ENCODE assay signal across 1 cellular context in genomic region chr11:105027671-105028070, GRCh38.
TF ChIP-seq lines count a peak whose summit lies in the region.

No MANE protein-coding gene starts in this region.

TF ChIP-seq in WTC11, 78 proteins besides CTCF, POLR2A, EP300 and RAD21:
- TF ChIP-seq, protein P1, sequence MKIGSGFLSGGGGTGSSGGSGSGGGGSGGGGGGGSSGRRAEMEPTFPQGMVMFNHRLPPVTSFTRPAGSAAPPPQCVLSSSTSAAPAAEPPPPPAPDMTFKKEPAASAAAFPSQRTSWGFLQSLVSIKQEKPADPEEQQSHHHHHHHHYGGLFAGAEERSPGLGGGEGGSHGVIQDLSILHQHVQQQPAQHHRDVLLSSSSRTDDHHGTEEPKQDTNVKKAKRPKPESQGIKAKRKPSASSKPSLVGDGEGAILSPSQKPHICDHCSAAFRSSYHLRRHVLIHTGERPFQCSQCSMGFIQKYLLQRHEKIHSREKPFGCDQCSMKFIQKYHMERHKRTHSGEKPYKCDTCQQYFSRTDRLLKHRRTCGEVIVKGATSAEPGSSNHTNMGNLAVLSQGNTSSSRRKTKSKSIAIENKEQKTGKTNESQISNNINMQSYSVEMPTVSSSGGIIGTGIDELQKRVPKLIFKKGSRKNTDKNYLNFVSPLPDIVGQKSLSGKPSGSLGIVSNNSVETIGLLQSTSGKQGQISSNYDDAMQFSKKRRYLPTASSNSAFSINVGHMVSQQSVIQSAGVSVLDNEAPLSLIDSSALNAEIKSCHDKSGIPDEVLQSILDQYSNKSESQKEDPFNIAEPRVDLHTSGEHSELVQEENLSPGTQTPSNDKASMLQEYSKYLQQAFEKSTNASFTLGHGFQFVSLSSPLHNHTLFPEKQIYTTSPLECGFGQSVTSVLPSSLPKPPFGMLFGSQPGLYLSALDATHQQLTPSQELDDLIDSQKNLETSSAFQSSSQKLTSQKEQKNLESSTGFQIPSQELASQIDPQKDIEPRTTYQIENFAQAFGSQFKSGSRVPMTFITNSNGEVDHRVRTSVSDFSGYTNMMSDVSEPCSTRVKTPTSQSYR (CRISPR knock-in tag; IDR thresholded peaks at IDR 0.05): no peak
- TF ChIP-seq GABPB1 (CRISPR knock-in tag; IDR thresholded peaks at IDR 0.05) (no peak), ZNF317 (CRISPR knock-in tag; IDR thresholded peaks at IDR 0.05; ENCODE audit: borderline replicate concordance, low read depth) (no peak), NFYB (CRISPR knock-in tag; conservative IDR thresholded peaks at IDR 0.05; ENCODE audit: low read depth) (no peak), SP1 (CRISPR knock-in tag; conservative IDR thresholded peaks at IDR 0.05) (no peak), PRRX2 (CRISPR knock-in tag; IDR thresholded peaks at IDR 0.05) (no peak), ATF2 (CRISPR knock-in tag; IDR thresholded peaks at IDR 0.05; ENCODE audit: borderline replicate concordance, low read depth) (no peak), ZMAT4 (CRISPR knock-in tag; IDR thresholded peaks at IDR 0.05) (no peak), TP53 (CRISPR knock-in tag; IDR thresholded peaks at IDR 0.05) (no peak), ZSCAN18 (CRISPR knock-in tag; IDR thresholded peaks at IDR 0.05) (no peak)
- TF ChIP-seq, protein P2, sequence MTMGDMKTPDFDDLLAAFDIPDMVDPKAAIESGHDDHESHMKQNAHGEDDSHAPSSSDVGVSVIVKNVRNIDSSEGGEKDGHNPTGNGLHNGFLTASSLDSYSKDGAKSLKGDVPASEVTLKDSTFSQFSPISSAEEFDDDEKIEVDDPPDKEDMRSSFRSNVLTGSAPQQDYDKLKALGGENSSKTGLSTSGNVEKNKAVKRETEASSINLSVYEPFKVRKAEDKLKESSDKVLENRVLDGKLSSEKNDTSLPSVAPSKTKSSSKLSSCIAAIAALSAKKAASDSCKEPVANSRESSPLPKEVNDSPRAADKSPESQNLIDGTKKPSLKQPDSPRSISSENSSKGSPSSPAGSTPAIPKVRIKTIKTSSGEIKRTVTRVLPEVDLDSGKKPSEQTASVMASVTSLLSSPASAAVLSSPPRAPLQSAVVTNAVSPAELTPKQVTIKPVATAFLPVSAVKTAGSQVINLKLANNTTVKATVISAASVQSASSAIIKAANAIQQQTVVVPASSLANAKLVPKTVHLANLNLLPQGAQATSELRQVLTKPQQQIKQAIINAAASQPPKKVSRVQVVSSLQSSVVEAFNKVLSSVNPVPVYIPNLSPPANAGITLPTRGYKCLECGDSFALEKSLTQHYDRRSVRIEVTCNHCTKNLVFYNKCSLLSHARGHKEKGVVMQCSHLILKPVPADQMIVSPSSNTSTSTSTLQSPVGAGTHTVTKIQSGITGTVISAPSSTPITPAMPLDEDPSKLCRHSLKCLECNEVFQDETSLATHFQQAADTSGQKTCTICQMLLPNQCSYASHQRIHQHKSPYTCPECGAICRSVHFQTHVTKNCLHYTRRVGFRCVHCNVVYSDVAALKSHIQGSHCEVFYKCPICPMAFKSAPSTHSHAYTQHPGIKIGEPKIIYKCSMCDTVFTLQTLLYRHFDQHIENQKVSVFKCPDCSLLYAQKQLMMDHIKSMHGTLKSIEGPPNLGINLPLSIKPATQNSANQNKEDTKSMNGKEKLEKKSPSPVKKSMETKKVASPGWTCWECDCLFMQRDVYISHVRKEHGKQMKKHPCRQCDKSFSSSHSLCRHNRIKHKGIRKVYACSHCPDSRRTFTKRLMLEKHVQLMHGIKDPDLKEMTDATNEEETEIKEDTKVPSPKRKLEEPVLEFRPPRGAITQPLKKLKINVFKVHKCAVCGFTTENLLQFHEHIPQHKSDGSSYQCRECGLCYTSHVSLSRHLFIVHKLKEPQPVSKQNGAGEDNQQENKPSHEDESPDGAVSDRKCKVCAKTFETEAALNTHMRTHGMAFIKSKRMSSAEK (CRISPR knock-in tag; IDR thresholded peaks at IDR 0.05; ENCODE audit: borderline replicate concordance): no peak
